Comparison of ENCODE assay signal across 20 cellular contexts in genomic region chr2:172862077-172862476, GRCh38.
"Had no signal": no experiment of that assay in that cellular context is flagged by ENCODE, and none has a peak within 500 bp of the region (broad histone marks: within the 10 kb centered on the region; RNA-seq: fewer than 3 reads in every experiment).

No MANE protein-coding gene starts in this region.

- H3K4me3 ChIP-seq: breast epithelium, esophagus squamous epithelium, lower lobe of right lung, prostate gland, skin epidermis, thoracic aorta, tibial nerve, upper lobe of left lung had no signal

- H3K9me3 ChIP-seq: breast epithelium, esophagus squamous epithelium, lower lobe of right lung, prostate gland, thoracic aorta, tibial nerve, upper lobe of left lung had no signal

- H3K27ac ChIP-seq: breast epithelium, lower lobe of right lung, prostate gland, skin epidermis, thoracic aorta, tibial nerve had no signal

- H3K36me3 ChIP-seq: breast epithelium, esophagus squamous epithelium, lower lobe of right lung, prostate gland, thoracic aorta, tibial nerve, upper lobe of left lung had no signal

- DNase-seq: effector memory CD4-positive, alpha-beta T cell; erythroblast; esophagus squamous epithelium; foreskin melanocyte; head of caudate nucleus; hippocampal formation; left colon; lower lobe of right lung; naive thymus-derived CD4-positive, alpha-beta T cell; nucleus accumbens; right cardiac atrium; stimulated activated CD4-positive, alpha-beta T cell treated with anti-CD3 and anti-CD28 coated beads, Interleukin-15, amount 100 ng/mL, for 24 hours; stimulated activated CD4-positive, alpha-beta T cell treated with anti-CD3 and anti-CD28 coated beads, Interleukin-2, amount 100 ng/mL, for 48 hours; stimulated activated naive B cell treated with anti-CD40 and anti-IgM and Interleukin-4, amounts not matched to agents 10 μg/mL and 1 μg/mL and 100 μg/mL, for 72 hours; upper lobe of left lung had no signal

- H3K4me1 ChIP-seq: breast epithelium had no signal

- H3K27me3 ChIP-seq: breast epithelium, tibial nerve, upper lobe of left lung had no signal

- ATAC-seq: left colon; lower lobe of right lung; naive thymus-derived CD4-positive, alpha-beta T cell; stimulated activated naive B cell treated with anti-CD40 and anti-IgM and Interleukin-4, amounts not matched to agents 10 μg/mL and 1 μg/mL and 100 μg/mL, for 72 hours had no signal
